15 cellular contexts compared by ENCODE assay signal in the genomic region with DNA sequence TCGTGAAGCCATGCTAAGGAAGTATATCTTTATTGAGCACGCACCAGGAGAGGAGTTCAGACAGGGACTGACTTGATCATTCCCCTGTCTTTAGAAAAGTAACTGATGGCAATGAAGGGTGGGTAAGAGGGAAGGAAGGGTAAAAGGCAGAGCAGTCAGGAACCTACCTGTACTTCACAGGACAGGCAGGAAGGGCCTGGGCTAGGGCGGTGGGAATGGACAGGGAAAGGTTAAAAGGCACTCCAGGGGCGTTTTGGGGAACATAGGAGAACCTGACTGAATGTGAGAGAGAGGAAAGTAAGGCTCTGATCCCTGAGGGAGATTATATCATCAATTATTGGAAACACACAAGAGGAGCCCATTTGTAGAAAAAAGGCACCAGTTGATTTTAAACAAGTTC.
"Had no signal": no experiment of that assay in that cellular context is flagged by ENCODE, and none has a peak within 500 bp of the region (broad histone marks: within the 10 kb centered on the region; RNA-seq: fewer than 3 reads in every experiment).

No MANE protein-coding gene starts in this region.

- H3K27me3 ChIP-seq: ovary had no signal

- H3K9me3 Mint-ChIP-seq: activated B cell treated with CpG ODN at 0.5 μM for 24 hours; activated CD4-positive, alpha-beta T cell treated with anti-CD3 and anti-CD28 coated beads, Interleukin-2, amount 10 ng/mL, durations not matched to agents 24 days and 14 days; activated T-helper 1 cell treated with anti-CD3 and anti-CD28 coated beads, Interleukin-12 subunit alpha, Interleukin-12 subunit beta, Interleukin-2, Interleukin-4 antibody, amounts not matched to agents 30 ng/mL and 10 ng/mL and 1 ng/mL, durations not matched to agents 14 hours and 24 hours and 36 hours; nephron progenitor cell; stimulated activated naive CD8-positive, alpha-beta T cell treated with anti-CD3 and anti-CD28 coated beads, Interleukin-15, Interleukin-2, amounts not matched to agents 100 ng/mL and 50 ng/mL, for 24 hours; T-cell had no signal

- H3K4me3 ChIP-seq: coronary artery, lung, ovary, thoracic aorta had no signal

- H3K27ac Mint-ChIP-seq: activated B cell treated with CpG ODN at 0.5 μM for 24 hours; activated CD4-positive, alpha-beta T cell treated with anti-CD3 and anti-CD28 coated beads, Interleukin-2, amount 10 ng/mL, durations not matched to agents 24 days and 14 days; activated T-helper 1 cell treated with anti-CD3 and anti-CD28 coated beads, Interleukin-12 subunit alpha, Interleukin-12 subunit beta, Interleukin-2, Interleukin-4 antibody, amounts not matched to agents 30 ng/mL and 10 ng/mL and 1 ng/mL, durations not matched to agents 14 hours and 24 hours and 36 hours; stimulated activated naive CD8-positive, alpha-beta T cell treated with anti-CD3 and anti-CD28 coated beads, Interleukin-15, Interleukin-2, amounts not matched to agents 100 ng/mL and 50 ng/mL, for 24 hours had no signal

- H3K9me3 ChIP-seq: ovary, thoracic aorta had no signal

- H3K27me3 Mint-ChIP-seq: activated B cell treated with CpG ODN at 0.5 μM for 24 hours; activated CD4-positive, alpha-beta T cell treated with anti-CD3 and anti-CD28 coated beads, Interleukin-2, amount 10 ng/mL, durations not matched to agents 24 days and 14 days; stimulated activated naive CD8-positive, alpha-beta T cell treated with anti-CD3 and anti-CD28 coated beads, Interleukin-15, Interleukin-2, amounts not matched to agents 100 ng/mL and 50 ng/mL, for 24 hours; T-cell had no signal

- ATAC-seq: T-cell had no signal

- H3K4me3 Mint-ChIP-seq: activated B cell treated with CpG ODN at 0.5 μM for 24 hours; activated CD4-positive, alpha-beta T cell treated with anti-CD3 and anti-CD28 coated beads, Interleukin-2, amount 10 ng/mL, durations not matched to agents 24 days and 14 days; activated T-helper 1 cell treated with anti-CD3 and anti-CD28 coated beads, Interleukin-12 subunit alpha, Interleukin-12 subunit beta, Interleukin-2, Interleukin-4 antibody, amounts not matched to agents 30 ng/mL and 10 ng/mL and 1 ng/mL, durations not matched to agents 14 hours and 24 hours and 36 hours; nephron progenitor cell; stimulated activated naive CD8-positive, alpha-beta T cell treated with anti-CD3 and anti-CD28 coated beads, Interleukin-15, Interleukin-2, amounts not matched to agents 100 ng/mL and 50 ng/mL, for 24 hours; T-cell had no signal

- DNase-seq: activated B cell treated with CpG ODN at 0.5 μM for 24 hours; activated CD4-positive, alpha-beta T cell treated with anti-CD3 and anti-CD28 coated beads, Interleukin-2, amount 10 ng/mL, durations not matched to agents 24 days and 14 days; activated naive CD4-positive, alpha-beta T cell treated with Interleukin-2 at 50 U/mL for 16 hours; effector memory CD4-positive, alpha-beta T cell; nephron progenitor cell; ovary; stimulated activated CD4-positive, alpha-beta T cell treated with anti-CD3 and anti-CD28 coated beads, Interleukin-12 subunit alpha, Interleukin-12 subunit beta, amount 100 ng/mL, for 4 hours; stimulated activated CD4-positive, alpha-beta T cell treated with anti-CD3 and anti-CD28 coated beads, Interleukin-4, amount 100 ng/mL, for 1 hour; stimulated activated CD8-positive, alpha-beta memory T cell treated with anti-CD3 and anti-CD28 coated beads, Interleukin-4, amount 100 ng/mL, for 48 hours; T-cell had no signal

- H3K27ac ChIP-seq: coronary artery, ovary, thoracic aorta had no signal

- H3K36me3 ChIP-seq: ovary had no signal
